Comparison of ENCODE assay signal across 14 cellular contexts in genomic region chr1:234760303-234760723, GRCh38.
DNase-seq lines count a peak whose midpoint lies in the region; ATAC-seq and TF ChIP-seq lines count a peak whose summit lies in the region.
"Had no signal": no experiment of that assay in that cellular context is flagged by ENCODE, and none has a peak within 500 bp of the region (broad histone marks: within the 10 kb centered on the region; RNA-seq: fewer than 3 reads in every experiment).

No MANE protein-coding gene starts in this region.

- ATAC-seq in T-helper 17 cell = no peak
- no peak for ATAC-seq in stimulated activated naive CD8-positive, alpha-beta T cell treated with anti-CD3 and anti-CD28 coated beads, Interleukin-15, Interleukin-2, amounts not matched to agents 100 U/mL and 50 U/mL, for 24 hours
- ATAC-seq in CD8-positive, alpha-beta T cell = no peak

- no peak for TF ChIP-seq CTCF in GM13977 (IDR thresholded peaks at IDR 0.05; ENCODE audit: extremely low read depth, insufficient read depth, missing control alignments)
- TF ChIP-seq CTCF in CD8-positive, alpha-beta T cell (IDR thresholded peaks at IDR 0.05) = no peak
- TF ChIP-seq CTCF in ovary (IDR thresholded peaks at IDR 0.05) = no peak

- DNase-seq in A172 (ENCODE audit: low spot score) (peak; percentile 76), EH (ENCODE audit: low read depth) (peak; percentile 54), T-helper 17 cell (no peak), immature natural killer cell (no peak), GM13977 (ENCODE audit: low spot score) (no peak), ovary (no peak)
- no peak for DNase-seq in stimulated activated naive CD8-positive, alpha-beta T cell treated with anti-CD3 and anti-CD28 coated beads, Interleukin-15, Interleukin-2, amounts not matched to agents 100 U/mL and 50 U/mL, for 24 hours
- DNase-seq in CD8-positive, alpha-beta T cell = no peak
- DNase-seq: activated naive CD4-positive, alpha-beta T cell treated with Interleukin-2 at 50 U/mL for 16 hours; islet precursor cell; MG63; NCI-H2029; T1000; testis had no signal

- H3K27me3 ChIP-seq in CD8-positive, alpha-beta T cell (ENCODE audit: insufficient read depth, low read length) = no peaks in the 10 kb centered on the region
- no peaks in the 10 kb centered on the region for H3K27me3 ChIP-seq in ovary
- H3K27me3 ChIP-seq: MG63, testis had no signal

- POLR2A ChIA-PET in CD8-positive, alpha-beta T cell (lab: Charles Lee) = interaction anchor here (1.1 to 2.7 kb wide), 3 partner anchors 10 to 151 kb away, joined by 3 to 12 read pairs (median 6); partner anchors contain the start of gene IRF2BP2

- H3K27ac ChIP-seq in CD8-positive, alpha-beta T cell (ENCODE audit: low read depth, low read length) = no peak overlapping the region
- H3K27ac ChIP-seq in ovary = no peak overlapping the region
- H3K27ac ChIP-seq: testis had no signal

- peak overlapping the region; percentile 83 for H3K27ac Mint-ChIP-seq in T-helper 17 cell
- H3K27ac Mint-ChIP-seq in immature natural killer cell = peak overlapping the region in 4 of 6 donors; percentile 29 to 78 (median 36)
- no peak overlapping the region for H3K27ac Mint-ChIP-seq in CD8-positive, alpha-beta T cell

- H3K27me3 Mint-ChIP-seq in T-helper 17 cell (no peaks in the 10 kb centered on the region), immature natural killer cell (ENCODE audit: low read depth in 3 of 3) (peaks cover 6 to 22% (median 10%) of the 10 kb centered on the region in 3 donors)
- no peaks in the 10 kb centered on the region for H3K27me3 Mint-ChIP-seq in CD8-positive, alpha-beta T cell (ENCODE audit: low read depth)

- H3K9me3 Mint-ChIP-seq in immature natural killer cell = no peaks in the 10 kb centered on the region
- no peaks in the 10 kb centered on the region for H3K9me3 Mint-ChIP-seq in CD8-positive, alpha-beta T cell

- H3K4me1 Mint-ChIP-seq in T-helper 17 cell (peaks cover 38% of the 10 kb centered on the region), immature natural killer cell (peaks cover 17 to 28% of the 10 kb centered on the region in 2 donors)
- peaks cover 56% of the 10 kb centered on the region for H3K4me1 Mint-ChIP-seq in CD8-positive, alpha-beta T cell (ENCODE audit: low read depth)

- TF ChIP-seq POLR2A in ovary (IDR thresholded peaks at IDR 0.05) = no peak

- no peaks in the 10 kb centered on the region for H3K36me3 Mint-ChIP-seq in T-helper 17 cell (ENCODE audit: low read depth)
- no peaks in the 10 kb centered on the region for H3K36me3 Mint-ChIP-seq in immature natural killer cell
- no peaks in the 10 kb centered on the region for H3K36me3 Mint-ChIP-seq in CD8-positive, alpha-beta T cell

- 73 to 77% (median 76%) methylated on average over 6 of the region's 6 CpGs for WGBS in ovary, 3 donors

- H3K4me1 ChIP-seq in CD8-positive, alpha-beta T cell (ENCODE audit: insufficient read depth, low read length) = peaks cover 39% of the 10 kb centered on the region
- H3K4me1 ChIP-seq in ovary (ENCODE audit: insufficient read depth) = peaks cover 4% of the 10 kb centered on the region

- H3K4me3 ChIP-seq in CD8-positive, alpha-beta T cell (ENCODE audit: low read depth, low read length) = no peak overlapping the region
- H3K4me3 ChIP-seq in ovary = no peak overlapping the region
- H3K4me3 ChIP-seq: MG63, testis had no signal

- TF ChIP-seq EP300 in ovary (IDR thresholded peaks at IDR 0.05) = no peak

- H3K4me3 Mint-ChIP-seq in T-helper 17 cell (no peak overlapping the region), immature natural killer cell (no peak overlapping the region)
- H3K4me3 Mint-ChIP-seq in CD8-positive, alpha-beta T cell = no peak overlapping the region

- CTCF ChIA-PET in CD8-positive, alpha-beta T cell (lab: Charles Lee) = interaction anchor here (1.5 kb wide), 1 partner anchor 13 kb away, joined by 3 read pairs; no protein-coding TSS in a partner anchor

- H3K9me3 ChIP-seq in T-helper 17 cell (ENCODE audit: control insufficient read depth, low read length, poor library complexity, severe bottlenecking) (no peaks in the 10 kb centered on the region), ovary (no peaks in the 10 kb centered on the region)
- no peaks in the 10 kb centered on the region for H3K9me3 ChIP-seq in CD8-positive, alpha-beta T cell (ENCODE audit: low read length)
- H3K9me3 ChIP-seq: MG63, testis had no signal

- no peaks in the 10 kb centered on the region for H3K36me3 ChIP-seq in CD8-positive, alpha-beta T cell (ENCODE audit: insufficient read depth, low read length)
- no peaks in the 10 kb centered on the region for H3K36me3 ChIP-seq in ovary
- H3K36me3 ChIP-seq: MG63 had no signal

- in situ Hi-C loops in GM13977 (cut with MboI; ENCODE audit: low pct_unique_long_range_greater_than_20kb, low sequenced_read_pairs, unreplicated experiment) = loop anchor here (25.0 kb wide), 1 partner anchor 273 kb away; the partner anchor contains the start of gene TARBP1

- intact Hi-C loops in CD8-positive, alpha-beta T cell (cut with DNase I, micrococcal nuclease) = no loop called here
- intact Hi-C loops in ovary (cut with DNase I) = no loop called here

Comparison
In these comparisons a context has a peak if more than half of its experiments do, and no peak if none do; other contexts are left out.
1. DNase-seq: peak in A172 (single experiment) and EH (single experiment); none in T-helper 17 cell (0 of 3), immature natural killer cell (0 of 3), stimulated activated naive CD8-positive, alpha-beta T cell treated with anti-CD3 and anti-CD28 coated beads, Interleukin-15, Interleukin-2, amounts not matched to agents 100 U/mL and 50 U/mL, for 24 hours (single experiment), GM13977 (single experiment), CD8-positive, alpha-beta T cell (0 of 7) and ovary (0 of 5).